Comparison of ENCODE assay signal across 18 cellular contexts in the genomic region with DNA sequence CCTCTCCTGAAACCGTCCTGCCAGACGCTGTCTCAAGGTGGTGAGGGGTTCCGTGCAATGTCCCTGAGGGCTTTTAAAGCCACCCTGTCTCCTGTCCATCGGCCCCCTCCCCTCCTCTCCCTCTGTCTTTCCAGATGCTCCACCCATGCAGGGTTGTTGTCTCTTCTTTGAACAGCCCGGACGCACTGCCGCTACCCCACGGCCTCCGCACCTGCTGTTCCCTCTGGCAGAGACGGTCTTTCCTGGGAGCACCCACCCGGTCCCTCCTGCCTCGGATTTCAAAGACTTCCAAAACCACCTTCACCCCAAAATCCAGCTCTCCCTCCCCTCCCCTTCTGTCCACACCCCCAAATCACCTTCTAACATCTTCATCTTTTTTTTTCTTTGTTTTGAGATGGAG. TPM values are rescaled to one million over a fixed set of nuclear protein-coding genes. Genes with fewer than 3 reads are reported as not detected.
DNase-seq lines count a peak whose midpoint lies in the region; ATAC-seq and TF ChIP-seq lines count a peak whose summit lies in the region.
"Had no signal": no experiment of that assay in that cellular context is flagged by ENCODE, and none has a peak within 500 bp of the region (broad histone marks: within the 10 kb centered on the region; RNA-seq: fewer than 3 reads in every experiment).

No MANE protein-coding gene starts in this region.

- no peak overlapping the region for H2BK12ac ChIP-seq in H9 (ENCODE audit: insufficient read length, low read depth, low read length)
- no peak overlapping the region for H2BK12ac ChIP-seq in trophoblast cell (ENCODE audit: low read length)

- H3K18ac ChIP-seq in H9 (ENCODE audit: insufficient read length, low read depth, low read length) (no peak overlapping the region), trophoblast cell (ENCODE audit: low read length) (no peak overlapping the region)

- H3K4me1 Mint-ChIP-seq in H9 (peaks cover 8% of the 10 kb centered on the region in 2 experiments), memory B cell (peaks cover 14% of the 10 kb centered on the region)
- H3K4me1 Mint-ChIP-seq: CD4-positive, alpha-beta memory T cell had no signal

- H2BK15ac ChIP-seq in H9 (ENCODE audit: low read depth, low read length) = no peak overlapping the region

- H2AK5ac ChIP-seq in H9 (ENCODE audit: insufficient read length, low read length) = no peak overlapping the region
- no peak overlapping the region for H2AK5ac ChIP-seq in trophoblast cell (ENCODE audit: low read length)

- WGBS in H9 (ENCODE audit: extremely low coverage, insufficient read length, low lambda C conversion rate) = no CpG with 5 or more reads among the region's 12 CpGs
- no CpG with 5 or more reads among the region's 12 CpGs for WGBS in trophoblast cell (ENCODE audit: extremely low coverage, insufficient coverage, insufficient read length)

- H3K4me3 Mint-ChIP-seq in H9 (no peak overlapping the region), memory B cell (no peak overlapping the region)
- H3K4me3 Mint-ChIP-seq: CD14-positive monocyte; CD4-positive, alpha-beta memory T cell had no signal

- H3K4ac ChIP-seq in H9 (ENCODE audit: low read depth, low read length) (no peak overlapping the region), trophoblast cell (ENCODE audit: low read depth, low read length) (no peak overlapping the region)

- TF ChIP-seq CTCF in H9 (conservative IDR thresholded peaks at IDR 0.05) (no peak), upper lobe of right lung (IDR thresholded peaks at IDR 0.05) (no peak)

- no peaks in the 10 kb centered on the region for H4K20me1 ChIP-seq in H9 (ENCODE audit: control insufficient read depth, insufficient read depth, insufficient read length)

- ATAC-seq in memory B cell (ENCODE audit: low read depth) (no peak), upper lobe of right lung (peak; percentile 22), HG03442 (IDR thresholded peaks at IDR 0.05; ENCODE audit: unreplicated experiment) (no peak)

- peaks cover 4% of the 10 kb centered on the region for H3K27me3 Mint-ChIP-seq in H9 (ENCODE audit: low read depth)
- peaks cover 2% of the 10 kb centered on the region for H3K27me3 Mint-ChIP-seq in memory B cell
- H3K27me3 Mint-ChIP-seq: CD4-positive, alpha-beta memory T cell had no signal

- H4K91ac ChIP-seq in H9 (ENCODE audit: insufficient read length, low read depth, low read length) = no peak overlapping the region
- H4K91ac ChIP-seq in trophoblast cell (ENCODE audit: low read depth, low read length) = no peak overlapping the region

- H4K5ac ChIP-seq in H9 (ENCODE audit: insufficient read length, low read depth, low read length) = no peak overlapping the region

- no peak overlapping the region for H2BK20ac ChIP-seq in H9 (ENCODE audit: low read depth, low read length, poor library complexity, severe bottlenecking)

- H3K56ac ChIP-seq in H9 (ENCODE audit: insufficient read length, low read depth, low read length) = no peak overlapping the region

- H4K8ac ChIP-seq in H9 (replicated peaks; ENCODE audit: insufficient read length, low read depth, low read length) = no peak overlapping the region
- H4K8ac ChIP-seq in trophoblast cell (ENCODE audit: low read depth, low read length) = peak overlapping the region; percentile 46

- H3K27me3 ChIP-seq in H9 (ENCODE audit: insufficient read depth, low read length) = no peaks in the 10 kb centered on the region
- no peaks in the 10 kb centered on the region for H3K27me3 ChIP-seq in trophoblast cell (ENCODE audit: insufficient read depth, low read length)
- H3K27me3 ChIP-seq in upper lobe of right lung = no peaks in the 10 kb centered on the region
- H3K27me3 ChIP-seq: BE2C had no signal

- H4K12ac ChIP-seq in trophoblast cell (ENCODE audit: low read depth, low read length) = no peak overlapping the region

- H2BK5ac ChIP-seq in H9 (ENCODE audit: insufficient read length, low read length) (no peak overlapping the region), trophoblast cell (ENCODE audit: low read depth, low read length, poor library complexity) (no peak overlapping the region)

- H3K27ac ChIP-seq in H9 (ENCODE audit: insufficient read length, low read depth, low read length) = no peak overlapping the region
- H3K27ac ChIP-seq in trophoblast cell (ENCODE audit: low read depth, low read length) = no peak overlapping the region
- no peak overlapping the region for H3K27ac ChIP-seq in upper lobe of right lung

- H3K4me3 ChIP-seq in trophoblast cell (ENCODE audit: low read depth, low read length) (no peak overlapping the region), upper lobe of right lung (no peak overlapping the region)
- H3K4me3 ChIP-seq: HAP-1, K562 had no signal

- H3K14ac ChIP-seq in H9 (ENCODE audit: insufficient read depth, low read length) = no peak overlapping the region
- H3K14ac ChIP-seq in trophoblast cell (ENCODE audit: low read length) = no peak overlapping the region

- H3K9ac ChIP-seq in H9 (ENCODE audit: extremely low read depth, insufficient read length, low read length) (no peak overlapping the region), trophoblast cell (ENCODE audit: low read length) (no peak overlapping the region)

- H2AFZ ChIP-seq in H9 (ENCODE audit: low read length) (no peak overlapping the region), trophoblast cell (ENCODE audit: insufficient read depth, low read length, poor library complexity) (no peak overlapping the region)

- no peak overlapping the region for H3K23ac ChIP-seq in H9 (ENCODE audit: insufficient read length, low read depth, low read length)
- no peak overlapping the region for H3K23ac ChIP-seq in trophoblast cell (ENCODE audit: low read length)

- H3K4me1 ChIP-seq in H9 (ENCODE audit: insufficient read depth, low read length) (no peaks in the 10 kb centered on the region), trophoblast cell (ENCODE audit: control insufficient read depth in 1 of 2, insufficient read depth in 2 of 2, low read length in 2 of 2) (peaks cover 17 to 18% of the 10 kb centered on the region in 2 experiments), upper lobe of right lung (no peaks in the 10 kb centered on the region)
- H3K4me1 ChIP-seq: BE2C, HAP-1 had no signal

- H3K27ac Mint-ChIP-seq in H9 (peak overlapping the region in 2 of 3 experiments; percentile 49 to 53; a peak in 1 of 7 replicates), memory B cell (peak overlapping the region; percentile 46)
- H3K27ac Mint-ChIP-seq: CD4-positive, alpha-beta memory T cell had no signal

- H3K36me3 ChIP-seq in trophoblast cell (ENCODE audit: control insufficient read depth in 1 of 2, insufficient read depth in 2 of 2, low read length in 2 of 2) (peaks cover 0 to 2% of the 10 kb centered on the region in 2 experiments), upper lobe of right lung (no peaks in the 10 kb centered on the region)
- H3K36me3 ChIP-seq: BE2C, HAP-1 had no signal

- no peak overlapping the region for H3T11ph ChIP-seq in H9 (ENCODE audit: low read length)

- intact Hi-C loops in upper lobe of right lung (cut with DNase I) = no loop called here

- H3K36me3 Mint-ChIP-seq in H9 (ENCODE audit: insufficient read depth in 1 of 3, low read depth in 3 of 3) (no peaks in the 10 kb centered on the region), memory B cell (no peaks in the 10 kb centered on the region)
- H3K36me3 Mint-ChIP-seq: CD4-positive, alpha-beta memory T cell had no signal

- H3K4me2 ChIP-seq in H9 (ENCODE audit: insufficient read depth, insufficient read length, low read length) (no peak overlapping the region), trophoblast cell (ENCODE audit: low read length) (no peak overlapping the region)

- H3K9me3 ChIP-seq in H9 (ENCODE audit: control insufficient read depth, low read depth, low read length) = no peaks in the 10 kb centered on the region
- H3K9me3 ChIP-seq in trophoblast cell (ENCODE audit: insufficient read depth, low read depth, low read length) = no peaks in the 10 kb centered on the region
- no peaks in the 10 kb centered on the region for H3K9me3 ChIP-seq in upper lobe of right lung
- H3K9me3 ChIP-seq: BE2C, HAP-1 had no signal

- DNase-seq in H9 (no peak), memory B cell (ENCODE audit: low spot score in 2 of 2) (no peak), trophoblast cell (no peak), upper lobe of right lung (no peak), SKM-1 treated with dmso at 0.1 percent for 144 hours (lab: John Stamatoyannopoulos, UW; ENCODE audit: unreplicated experiment) (no peak), NCI-H146 treated with DMSO at 0.1 percent for 48 hours (lab: John Stamatoyannopoulos, UW; ENCODE audit: unreplicated experiment) (no peak)
- DNase-seq: ACHN; BE2C; Calu3; CD4-positive, alpha-beta memory T cell; DMS79 treated with DMSO at 0.1 percent for 48 hours; GF-D8; GOT3; IMR-90 had no signal

- H3K79me1 ChIP-seq in H9 (ENCODE audit: insufficient read depth, low read depth, low read length, poor library complexity, severe bottlenecking) (no peaks in the 10 kb centered on the region), trophoblast cell (ENCODE audit: low read length) (peaks cover 10% of the 10 kb centered on the region)

- H3K9me3 Mint-ChIP-seq in H9 (no peaks in the 10 kb centered on the region; a peak in 1 of 5 replicates), memory B cell (no peaks in the 10 kb centered on the region)
- H3K9me3 Mint-ChIP-seq: CD4-positive, alpha-beta memory T cell had no signal

- H2BK120ac ChIP-seq in H9 (ENCODE audit: low read depth, low read length, poor library complexity, severe bottlenecking) = no peak overlapping the region
- no peak overlapping the region for H2BK120ac ChIP-seq in trophoblast cell (ENCODE audit: insufficient read depth, low read length, poor library complexity)

- H3K79me2 ChIP-seq in H9 (ENCODE audit: insufficient read depth, low read length) (no peaks in the 10 kb centered on the region), trophoblast cell (ENCODE audit: control insufficient read depth, insufficient read depth, low read length, poor library complexity) (peaks cover 5% of the 10 kb centered on the region)

- no peaks in the 10 kb centered on the region for H3K23me2 ChIP-seq in H9 (ENCODE audit: insufficient read length, low read depth, low read length, poor library complexity, severe bottlenecking)

RNA-seq across cellular contexts. Expression of gene ASMT, which starts 4.1 kb away (rescaled TPM):
- 1.0 and 1.4 TPM in 2 replicates for total RNA-seq in H9 (2021)
- polyA plus RNA-seq in trophoblast cell (2013) = 0.15 and 0.18 TPM in 2 replicates
- total RNA-seq in upper lobe of right lung = not detected
- total RNA-seq: Calu3; CD4-positive, alpha-beta memory T cell; IMR-90; K562 had no signal
- polyA plus RNA-seq: CD14-positive monocyte, IMR-90 had no signal

RNA-seq across cellular contexts. Expression of gene AKAP17A, which starts 19.3 kb away (rescaled TPM):
- total RNA-seq in H9 (2021) (39.7 and 42.1 TPM in 2 replicates), upper lobe of right lung (46.3 TPM)
- 62.7 and 64.0 TPM in 2 replicates for polyA plus RNA-seq in trophoblast cell (2013)
